In genomic region chr19:4732680-4733114, GRCh38 we compare ENCODE assay signal across 1 cellular context.
A peak's percentile ranks its signal among the peaks of the same experiment; 100 is the strongest.
TF ChIP-seq lines count a peak whose summit lies in the region.

No MANE protein-coding gene starts in this region.

TF ChIP-seq in K562, 482 proteins besides CTCF, POLR2A, EP300 and RAD21 (continued from another document):
- no peak for TF ChIP-seq ZNF655 (CRISPR knock-in tag; IDR thresholded peaks at IDR 0.05)
- TF ChIP-seq NCOA2 (IDR thresholded peaks at IDR 0.05; ENCODE audit: partially characterized antibody in 2 of 2), result no peak
- no peak for TF ChIP-seq ZNF165 (CRISPR knock-in tag; IDR thresholded peaks at IDR 0.05; ENCODE audit: borderline replicate concordance)
- no peak for TF ChIP-seq ZNF431 (CRISPR knock-in tag; IDR thresholded peaks at IDR 0.05)
- peak in 1 of 2 experiments; percentile 17; a peak in 1 of 4 replicates for TF ChIP-seq RCOR1 (IDR thresholded peaks at IDR 0.05; ENCODE audit: borderline replicate concordance in 1 of 2, low read depth in 2 of 2, low read length in 2 of 2)
- peak; percentile 68 for TF ChIP-seq EGR1 (conservative IDR thresholded peaks at IDR 0.05)
- TF ChIP-seq ATF1 (CRISPR knock-in tag; IDR thresholded peaks at IDR 0.05), result no peak
- no peak for TF ChIP-seq ATF1 (tag; IDR thresholded peaks at IDR 0.05)
- peak; percentile 67 for TF ChIP-seq SMC3 (conservative IDR thresholded peaks at IDR 0.05; ENCODE audit: insufficient read depth, low read depth, low read length)
- peak; percentile 31; the same call in 1 of the 2 replicates for TF ChIP-seq ZBTB7A (IDR thresholded peaks at IDR 0.05; ENCODE audit: borderline replicate concordance, control insufficient read depth, low read depth, low read length)
- TF ChIP-seq ZNF408 (CRISPR knock-in tag; IDR thresholded peaks at IDR 0.05; ENCODE audit: low read depth), result no peak
- peak; percentile 71 for TF ChIP-seq CC2D1A (IDR thresholded peaks at IDR 0.05)
- TF ChIP-seq DEAF1 (CRISPR knock-in tag; IDR thresholded peaks at IDR 0.05), result 0 out of 2 replicates have a peak, but pooled peaks have one; percentile 35
TF ChIP-seq in K562: peak in this region for 11.
